1 cellular context compared by ENCODE assay signal in the genomic region with DNA sequence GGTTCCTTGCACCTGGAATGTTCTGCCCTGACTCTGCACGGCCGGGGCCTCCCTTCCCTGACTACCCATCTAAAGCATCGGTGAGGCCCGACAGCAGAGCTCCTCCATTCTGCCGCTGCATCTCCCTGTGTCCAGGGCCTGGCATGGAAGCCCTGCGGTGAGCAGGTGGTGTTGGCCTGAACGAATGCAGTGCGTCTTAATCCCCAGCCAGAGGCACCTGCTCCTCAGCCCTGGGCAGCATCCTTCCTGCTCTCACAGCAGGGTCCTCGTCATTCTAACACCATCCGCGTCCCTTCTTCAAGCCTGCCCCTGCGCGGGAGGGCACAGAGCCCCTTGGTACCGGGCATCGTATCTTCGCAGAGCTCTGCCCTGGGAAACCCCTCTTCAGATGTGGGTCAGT.
TF ChIP-seq lines count a peak whose summit lies in the region.

No MANE protein-coding gene starts in this region.

TF ChIP-seq in HEK293, 187 proteins besides CTCF, POLR2A, EP300 and RAD21 (continued from another document):
- TF ChIP-seq HIC1 (tag by site-specific recombination; IDR thresholded peaks at IDR 0.05), result peak; percentile 3; the same call in 1 of the 2 replicates
- 0 out of 2 replicates have a peak, but pooled peaks have one; percentile 16 for TF ChIP-seq ZNF600 (tag by site-specific recombination; IDR thresholded peaks at IDR 0.05)
- TF ChIP-seq HOXA7 (CRISPR knock-in tag; IDR thresholded peaks at IDR 0.05; ENCODE audit: borderline replicate concordance), result no peak
- TF ChIP-seq ZNF529 (tag by site-specific recombination; IDR thresholded peaks at IDR 0.05; ENCODE audit: insufficient replicate concordance), result no peak
- no peak for TF ChIP-seq HOXD13 (CRISPR knock-in tag; IDR thresholded peaks at IDR 0.05; ENCODE audit: borderline replicate concordance)
- 0 out of 2 replicates have a peak, but pooled peaks have one; percentile 2 for TF ChIP-seq ZNF623 (tag by site-specific recombination; IDR thresholded peaks at IDR 0.05)
